16 cellular contexts compared by ENCODE assay signal in genomic region chr11:128862913-128863660, GRCh38.
A peak's percentile ranks its signal among the peaks of the same experiment; 100 is the strongest.
DNase-seq lines count a peak whose midpoint lies in the region; ATAC-seq, FAIRE-seq and TF ChIP-seq lines count a peak whose summit lies in the region.
"Had no signal": no experiment of that assay in that cellular context is flagged by ENCODE, and none has a peak within 500 bp of the region (broad histone marks: within the 10 kb centered on the region; RNA-seq: fewer than 3 reads in every experiment).

No MANE protein-coding gene starts in this region.

- in situ Hi-C loops in ACHN (cut with HindIII; ENCODE audit: low pct_ligation_motif_present, low pct_unique_long_range_greater_than_20kb, low sequenced_read_pairs), result no loop called here

- FAIRE-seq in H54 (lab: Jason Lieb, UNC), result no peak

- TF ChIP-seq POLR2A in H54 (IDR thresholded peaks at IDR 0.05; ENCODE audit: low read depth, low read length), result no peak

- ATAC-seq in GM19452 (IDR thresholded peaks at IDR 0.05; ENCODE audit: unreplicated experiment), result no peak
- ATAC-seq: stimulated activated memory B cell treated with anti-CD40 and anti-IgM and Interleukin-4, amounts not matched to agents 10 μg/mL and 1 μg/mL and 100 μg/mL, for 72 hours had no signal

- DNase-seq in ACHN (peak; percentile 4), GM04503 (ENCODE audit: low read depth) (peak; percentile 69), amniotic stem cell (lab: John Stamatoyannopoulos, UW) (peak; percentile 54), foreskin melanocyte (peak; percentile 33), T-helper 1 cell (no peak), NCI-H2029 treated with DMSO at 0.1 percent for 48 hours (lab: John Stamatoyannopoulos, UW) (no peak), H54 (ENCODE audit: insufficient read length, low spot score) (no peak)
- DNase-seq: activated CD4-positive, alpha-beta T cell treated with anti-CD3 and anti-CD28 coated beads, Interleukin-2, amount 10 ng/mL, durations not matched to agents 7 days and 5 days; immature natural killer cell; KBM-7; NCI-H2107; retina; stimulated activated CD4-positive, alpha-beta T cell treated with anti-CD3 and anti-CD28 coated beads, Interleukin-4, amount 100 ng/mL, for 1 hour; uterus had no signal

Comparison
In these comparisons a context has a peak if more than half of its experiments do, and no peak if none do; other contexts are left out.
1. DNase-seq: peak in ACHN (single experiment), GM04503 (single experiment), amniotic stem cell (single experiment) and foreskin melanocyte (single experiment); none in T-helper 1 cell (0 of 5), NCI-H2029 treated with DMSO at 0.1 percent for 48 hours (single experiment) and H54 (single experiment).